ENCODE assay signal across 23 cellular contexts in genomic region chr5:75603835-75604234, GRCh38.
"Had no signal": no experiment of that assay in that cellular context is flagged by ENCODE, and none has a peak within 500 bp of the region (broad histone marks: within the 10 kb centered on the region; RNA-seq: fewer than 3 reads in every experiment).

No MANE protein-coding gene starts in this region.

- H3K27ac Mint-ChIP-seq: activated CD4-positive, alpha-beta T cell treated with anti-CD3 and anti-CD28 coated beads, Interleukin-2, amount 10 ng/mL, durations not matched to agents 7 days and 5 days; activated CD8-positive, alpha-beta T cell treated with anti-CD3 and anti-CD28 coated beads, Interleukin-2, amount 10 ng/mL, durations not matched to agents 7 days and 5 days; activated naive CD8-positive, alpha-beta T cell treated with anti-CD3 and anti-CD28 coated beads, Interleukin-2, amount 50 U/mL, for 24 hours; activated T-helper 1 cell treated with anti-CD3 and anti-CD28 coated beads, Interleukin-12 subunit alpha, Interleukin-12 subunit beta, Interleukin-2, Interleukin-4 antibody, amounts not matched to agents 30 ng/mL and 10 ng/mL and 1 ng/mL, durations not matched to agents 14 hours and 24 hours and 36 hours; dendritic cell treated with granulocyte-macrophage colony-stimulating factor and Interleukin-4, amounts not matched to agents 40 ng/mL and 50 ng/mL, for 4 days; T-cell; T-helper 2 cell treated with Interferon-gamma antibody and Interleukin-4, amounts not matched to agents 5 μg/mL and 100 μg/mL, for 36 hours had no signal

- ATAC-seq: activated CD4-positive, CD25-positive, alpha-beta regulatory T cell treated with anti-CD3 and anti-CD28 coated beads, Interleukin-2, amount 50 U/mL, for 24 hours; activated CD8-positive, alpha-beta T cell treated with anti-CD3 and anti-CD28 coated beads, Interleukin-2, amount 10 ng/mL, durations not matched to agents 7 days and 5 days; activated naive CD8-positive, alpha-beta T cell treated with anti-CD3 and anti-CD28 coated beads, Interleukin-2, amount 50 U/mL, for 24 hours; body of pancreas; mucosa of descending colon; T-cell; upper lobe of right lung had no signal

- H3K27me3 Mint-ChIP-seq: activated CD4-positive, alpha-beta T cell treated with anti-CD3 and anti-CD28 coated beads, Interleukin-2, amount 10 ng/mL, durations not matched to agents 7 days and 5 days; activated naive CD8-positive, alpha-beta T cell treated with anti-CD3 and anti-CD28 coated beads, Interleukin-2, amount 50 U/mL, for 24 hours; dendritic cell treated with granulocyte-macrophage colony-stimulating factor and Interleukin-4, amounts not matched to agents 40 ng/mL and 50 ng/mL, for 4 days; T-cell had no signal

- H3K27ac ChIP-seq: body of pancreas, sigmoid colon, thoracic aorta, upper lobe of right lung, VCaP had no signal

- H3K9me3 Mint-ChIP-seq: activated CD4-positive, alpha-beta T cell treated with anti-CD3 and anti-CD28 coated beads, Interleukin-2, amount 10 ng/mL, durations not matched to agents 7 days and 5 days; activated naive CD8-positive, alpha-beta T cell treated with anti-CD3 and anti-CD28 coated beads, Interleukin-2, amount 50 U/mL, for 24 hours; activated T-helper 1 cell treated with anti-CD3 and anti-CD28 coated beads, Interleukin-12 subunit alpha, Interleukin-12 subunit beta, Interleukin-2, Interleukin-4 antibody, amounts not matched to agents 30 ng/mL and 10 ng/mL and 1 ng/mL, durations not matched to agents 14 hours and 24 hours and 36 hours; dendritic cell treated with granulocyte-macrophage colony-stimulating factor and Interleukin-4, amounts not matched to agents 40 ng/mL and 50 ng/mL, for 4 days; T-cell; T-helper 2 cell treated with Interferon-gamma antibody and Interleukin-4, amounts not matched to agents 5 μg/mL and 100 μg/mL, for 36 hours had no signal

- DNase-seq: activated CD4-positive, alpha-beta T cell treated with anti-CD3 and anti-CD28 coated beads, Interleukin-2, amount 10 ng/mL, durations not matched to agents 7 days and 5 days; activated CD8-positive, alpha-beta T cell treated with anti-CD3 and anti-CD28 coated beads, Interleukin-2, amount 10 ng/mL, durations not matched to agents 7 days and 5 days; activated gamma-delta T cell; activated naive CD4-positive, alpha-beta T cell treated with anti-CD3 and anti-CD28 coated beads, Interleukin-2, amount 50 U/mL, for 16 hours; activated naive CD8-positive, alpha-beta T cell treated with anti-CD3 and anti-CD28 coated beads, Interleukin-2, amount 50 U/mL, for 24 hours; body of pancreas; caudate nucleus; effector CD4-positive, alpha-beta T cell; hypothalamus; mucosa of descending colon; occipital lobe; posterior cingulate gyrus; sigmoid colon; stimulated activated CD4-positive, alpha-beta T cell treated with anti-CD3 and anti-CD28 coated beads, Interleukin-2, amount 100 ng/mL, for 48 hours; stimulated activated naive CD4-positive, alpha-beta T cell; T-cell; upper lobe of right lung had no signal

- H3K4me3 Mint-ChIP-seq: activated CD4-positive, alpha-beta T cell treated with anti-CD3 and anti-CD28 coated beads, Interleukin-2, amount 10 ng/mL, durations not matched to agents 7 days and 5 days; activated CD8-positive, alpha-beta T cell treated with anti-CD3 and anti-CD28 coated beads, Interleukin-2, amount 10 ng/mL, durations not matched to agents 7 days and 5 days; activated naive CD8-positive, alpha-beta T cell treated with anti-CD3 and anti-CD28 coated beads, Interleukin-2, amount 50 U/mL, for 24 hours; activated T-helper 1 cell treated with anti-CD3 and anti-CD28 coated beads, Interleukin-12 subunit alpha, Interleukin-12 subunit beta, Interleukin-2, Interleukin-4 antibody, amounts not matched to agents 30 ng/mL and 10 ng/mL and 1 ng/mL, durations not matched to agents 14 hours and 24 hours and 36 hours; dendritic cell treated with granulocyte-macrophage colony-stimulating factor and Interleukin-4, amounts not matched to agents 40 ng/mL and 50 ng/mL, for 4 days; T-cell; T-helper 2 cell treated with Interferon-gamma antibody and Interleukin-4, amounts not matched to agents 5 μg/mL and 100 μg/mL, for 36 hours had no signal
